Comparison of ENCODE assay signal across 8 cellular contexts in genomic region chr2:6352906-6353515, GRCh38.
A peak's percentile ranks its signal among the peaks of the same experiment; 100 is the strongest.
DNase-seq lines count a peak whose midpoint lies in the region; TF ChIP-seq lines count a peak whose summit lies in the region.

No MANE protein-coding gene starts in this region.

- TF ChIP-seq CTCF in VCaP (conservative IDR thresholded peaks at IDR 0.05) (peak; percentile 85), kidney epithelial cell (IDR thresholded peaks at IDR 0.05; ENCODE audit: insufficient read depth, low read length, poor library complexity, severe bottlenecking) (peak; percentile 86), esophagus squamous epithelium (IDR thresholded peaks at IDR 0.05) (peak in 1 of 6 experiments; percentile 50)

- DNase-seq in ACHN (peak; percentile 58), HEK293T (ENCODE audit: extremely low spot score) (peak; percentile 55), kidney epithelial cell (ENCODE audit: low read depth) (no peak), SKM-1 treated with dmso at 0.1 percent for 144 hours (lab: John Stamatoyannopoulos, UW; ENCODE audit: unreplicated experiment) (no peak), esophagus squamous epithelium (lab: John Stamatoyannopoulos, UW) (no peak)
- no peak for DNase-seq in effector CD8-positive, alpha-beta T cell (lab: John Stamatoyannopoulos, UW)
- no peak for DNase-seq in activated naive CD4-positive, alpha-beta T cell treated with Interleukin-2 at 50 U/mL for 16 hours

- in situ Hi-C loops in ACHN (cut with HindIII; ENCODE audit: low pct_ligation_motif_present, low pct_unique_long_range_greater_than_20kb, low sequenced_read_pairs): no loop called here

- POLR2A ChIA-PET in HEK293T (lab: Yijun Ruan, JAX): no interaction called here

- H3K27ac ChIP-seq in VCaP: no peak overlapping the region
- no peak overlapping the region for H3K27ac ChIP-seq in esophagus squamous epithelium

- H3K36me3 ChIP-seq in kidney epithelial cell (ENCODE audit: control insufficient read depth, insufficient read depth, low read length) (no peaks in the 10 kb centered on the region), esophagus squamous epithelium (no peaks in the 10 kb centered on the region)

- 55 to 58% methylated on average over 8 of the region's 8 CpGs for WGBS in esophagus squamous epithelium, 2 donors

- H3K27me3 ChIP-seq in kidney epithelial cell (ENCODE audit: control insufficient read depth, insufficient read depth, low read length) (no peaks in the 10 kb centered on the region), esophagus squamous epithelium (no peaks in the 10 kb centered on the region)

- H3K4me3 ChIP-seq in kidney epithelial cell (ENCODE audit: low read depth, low read length): no peak overlapping the region
- no peak overlapping the region for H3K4me3 ChIP-seq in esophagus squamous epithelium

- no peaks in the 10 kb centered on the region for H3K9me3 ChIP-seq in esophagus squamous epithelium

- intact Hi-C loops in esophagus squamous epithelium (cut with DNase I): no loop called here

- no peak for TF ChIP-seq POLR2A in esophagus squamous epithelium (IDR thresholded peaks at IDR 0.05)

- CTCF ChIA-PET in HEK293T (lab: Yijun Ruan, JAX): no interaction called here

- no peaks in the 10 kb centered on the region for H3K4me1 ChIP-seq in esophagus squamous epithelium

TF ChIP-seq in HEK293T, 16 proteins besides CTCF, POLR2A, EP300 and RAD21:
- no peak for TF ChIP-seq SP1 (IDR thresholded peaks at IDR 0.05)
- 0 out of 2 replicates have a peak, but pooled peaks have one; percentile 24 for TF ChIP-seq PKNOX1 (IDR thresholded peaks at IDR 0.05)
- no peak for TF ChIP-seq NFRKB (IDR thresholded peaks at IDR 0.05)
- TF ChIP-seq SUZ12 (IDR thresholded peaks at IDR 0.05): no peak
- TF ChIP-seq ARNT (IDR thresholded peaks at IDR 0.05): no peak
- TF ChIP-seq FOXK2 (IDR thresholded peaks at IDR 0.05): no peak
- no peak for TF ChIP-seq BHLHE40 (IDR thresholded peaks at IDR 0.05; ENCODE audit: borderline replicate concordance)
- no peak for TF ChIP-seq LEF1 (IDR thresholded peaks at IDR 0.05; ENCODE audit: borderline replicate concordance)
TF ChIP-seq in HEK293T: peak in this region for 1.

Comparison
In these comparisons a context has a peak if more than half of its experiments do, and no peak if none do; other contexts are left out.
1. DNase-seq: peak in ACHN (single experiment) and HEK293T (single experiment); none in kidney epithelial cell (single experiment), effector CD8-positive, alpha-beta T cell (single experiment), SKM-1 treated with dmso at 0.1 percent for 144 hours (single experiment), activated naive CD4-positive, alpha-beta T cell treated with Interleukin-2 at 50 U/mL for 16 hours (single experiment) and esophagus squamous epithelium (single experiment).